In the genomic region with DNA sequence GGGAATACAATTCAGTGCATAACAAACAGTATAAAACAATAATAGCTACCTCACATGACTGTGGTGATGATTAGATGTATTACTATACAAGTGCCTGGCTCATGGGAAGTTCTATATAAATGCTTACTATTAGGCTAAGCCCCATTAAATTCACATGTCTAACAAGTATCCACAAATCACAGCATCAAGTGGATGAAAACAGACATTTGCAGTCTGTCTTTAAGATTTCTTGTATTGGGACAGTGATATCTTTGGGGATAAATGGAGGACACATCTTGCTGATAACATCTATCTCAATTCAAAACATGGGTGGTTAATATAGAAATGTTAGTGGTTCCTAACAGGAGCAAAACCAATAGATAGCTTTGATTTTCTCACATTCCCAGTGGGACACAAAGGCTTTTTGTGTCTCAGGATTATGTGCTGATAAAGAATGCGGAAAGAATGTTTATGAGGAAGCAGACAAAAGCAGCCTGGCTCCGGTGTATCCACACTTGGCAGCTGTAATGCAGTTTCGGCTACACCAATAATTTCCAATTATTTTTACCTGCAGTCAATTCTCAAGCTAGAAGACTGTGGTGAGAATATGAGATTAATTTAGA, we compare ENCODE assay signal across 8 cellular contexts. TPM values are rescaled to one million over a fixed set of nuclear protein-coding genes. Genes with fewer than 3 reads are reported as not detected.
DNase-seq lines count a peak whose midpoint lies in the region; ATAC-seq and TF ChIP-seq lines count a peak whose summit lies in the region.

No MANE protein-coding gene starts in this region.

- TF ChIP-seq POLR2A in heart left ventricle (IDR thresholded peaks at IDR 0.05): no peak

- H3K9me3 ChIP-seq in heart left ventricle: no peaks in the 10 kb centered on the region
- H3K9me3 ChIP-seq in psoas muscle: no peaks in the 10 kb centered on the region

- peaks cover 8 to 56% (median 24%) of the 10 kb centered on the region in 12 donors for H3K4me1 ChIP-seq in heart left ventricle
- H3K4me1 ChIP-seq in psoas muscle: peaks cover 16% of the 10 kb centered on the region

- intact Hi-C loops in heart left ventricle (cut with DNase I): no loop called here
- intact Hi-C loops in psoas muscle (cut with DNase I): no loop called here

- peak overlapping the region; percentile 95 for H3K27ac ChIP-seq in VCaP
- H3K27ac ChIP-seq in heart left ventricle: peak overlapping the region; percentile 59 to 85 (median 70)
- H3K27ac ChIP-seq in psoas muscle: peak overlapping the region; percentile 46

- DNase-seq in heart left ventricle (no peak), psoas muscle (no peak), foreskin fibroblast (no peak), DMS153 treated with DMSO at 0.1 percent for 48 hours (lab: John Stamatoyannopoulos, UW; ENCODE audit: unreplicated experiment) (no peak), GOT3 (lab: John Stamatoyannopoulos, UW) (no peak)
- DNase-seq in stimulated activated CD4-positive, alpha-beta T cell treated with anti-CD3 and anti-CD28 coated beads, Interleukin-2, amount 100 ng/mL, for 24 hours: no peak

- peak overlapping the region in 11 of 12 donors; percentile 20 to 60 (median 47) for H3K4me3 ChIP-seq in heart left ventricle
- H3K4me3 ChIP-seq in psoas muscle: peak overlapping the region; percentile 58
- H3K4me3 ChIP-seq in foreskin fibroblast (ENCODE audit: low read depth in 1 of 2, low read length in 2 of 2): no peak overlapping the region

- H3K27me3 ChIP-seq in heart left ventricle (no peaks in the 10 kb centered on the region), psoas muscle (ENCODE audit: insufficient read depth in 3 of 3, low read length in 2 of 3) (no peaks in the 10 kb centered on the region)

- ATAC-seq in GM18868 (IDR thresholded peaks at IDR 0.05; ENCODE audit: unreplicated experiment): peak; percentile 21
- ATAC-seq in heart left ventricle: peak; percentile 10 to 34 (median 19)
- peak in 1 of 4 donors; percentile 17 for ATAC-seq in psoas muscle

- 3 to 12% (median 9%) methylated on average over 3 of the region's 3 CpGs for WGBS in heart left ventricle, 4 donors
- WGBS in psoas muscle, 3 donors: 13 to 29% (median 17%) methylated on average over 3 of the region's 3 CpGs

- H3K36me3 ChIP-seq in heart left ventricle (no peaks in the 10 kb centered on the region), psoas muscle (ENCODE audit: insufficient read depth in 1 of 2, low read depth in 1 of 2) (no peaks in the 10 kb centered on the region)

- no peak for TF ChIP-seq CTCF in VCaP (conservative IDR thresholded peaks at IDR 0.05)
- TF ChIP-seq CTCF in heart left ventricle (IDR thresholded peaks at IDR 0.05): no peak
- TF ChIP-seq CTCF in psoas muscle (IDR thresholded peaks at IDR 0.05): no peak
- no peak for TF ChIP-seq CTCF in foreskin fibroblast (IDR thresholded peaks at IDR 0.05; ENCODE audit: low read depth, low read length)

RNA-seq across cellular contexts. Expression of gene PTPRK, which starts 29.3 kb away (rescaled TPM):
- total RNA-seq in heart left ventricle (10 to 100 TPM; 27.8 to 50.8 (median 40.0) TPM), psoas muscle (10 to 100 TPM in 1 of 4 donors, 1 to 10 TPM in 3; 9.1 to 10.6 (median 9.3) TPM)
- polyA plus RNA-seq in heart left ventricle (10 to 100 TPM in 1 of 2 donors, 1 to 10 TPM in 1; 5.4 to 16.4 TPM), psoas muscle (1 to 10 TPM; 3.2 to 4.6 (median 3.5) TPM)

Comparison
In these comparisons a context has a peak if more than half of its experiments do, and no peak if none do; other contexts are left out.
1. H3K4me3 ChIP-seq: peak in heart left ventricle (11 of 12) and psoas muscle (single experiment); none in foreskin fibroblast (0 of 2).
2. Peak in every context shown above with its lines, with median percentiles within 50 percentile points of each other: H3K27ac ChIP-seq.